ENCODE assay signal across 1 cellular context in the genomic region with DNA sequence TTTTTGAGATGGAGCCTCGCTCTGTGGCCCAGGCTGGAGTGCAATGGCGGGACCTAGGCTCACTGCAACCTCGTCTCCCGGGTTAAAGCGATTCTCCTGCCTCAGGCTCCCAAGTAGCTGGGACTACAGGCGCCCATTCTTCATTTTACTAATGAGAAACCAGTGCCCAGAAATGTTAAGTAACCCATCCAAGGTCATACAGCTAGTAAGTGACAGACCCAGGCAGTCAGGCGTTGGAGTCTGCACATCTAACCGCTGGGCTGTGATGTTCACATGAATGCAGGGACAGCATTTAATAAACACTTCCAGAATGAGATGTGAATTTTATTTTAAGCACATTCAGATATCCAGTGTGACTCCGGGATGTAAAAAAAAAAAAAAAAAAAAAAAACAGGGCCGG.
TF ChIP-seq lines count a peak whose summit lies in the region.

No MANE protein-coding gene starts in this region.

TF ChIP-seq in HEK293, 187 proteins besides CTCF, POLR2A, EP300 and RAD21 (continued from another document):
- TF ChIP-seq ZNF660 (tag by site-specific recombination; IDR thresholded peaks at IDR 0.05) (no peak), ZNF654 (tag by site-specific recombination; IDR thresholded peaks at IDR 0.05; ENCODE audit: low read depth) (no peak), ZNF560 (tag by site-specific recombination; IDR thresholded peaks at IDR 0.05; ENCODE audit: borderline replicate concordance) (no peak), ZNF350 (tag by site-specific recombination; IDR thresholded peaks at IDR 0.05) (no peak), ZNF626 (tag by site-specific recombination; IDR thresholded peaks at IDR 0.05) (no peak), ZNF785 (tag by site-specific recombination; IDR thresholded peaks at IDR 0.05) (no peak)
- TF ChIP-seq, protein P1, sequence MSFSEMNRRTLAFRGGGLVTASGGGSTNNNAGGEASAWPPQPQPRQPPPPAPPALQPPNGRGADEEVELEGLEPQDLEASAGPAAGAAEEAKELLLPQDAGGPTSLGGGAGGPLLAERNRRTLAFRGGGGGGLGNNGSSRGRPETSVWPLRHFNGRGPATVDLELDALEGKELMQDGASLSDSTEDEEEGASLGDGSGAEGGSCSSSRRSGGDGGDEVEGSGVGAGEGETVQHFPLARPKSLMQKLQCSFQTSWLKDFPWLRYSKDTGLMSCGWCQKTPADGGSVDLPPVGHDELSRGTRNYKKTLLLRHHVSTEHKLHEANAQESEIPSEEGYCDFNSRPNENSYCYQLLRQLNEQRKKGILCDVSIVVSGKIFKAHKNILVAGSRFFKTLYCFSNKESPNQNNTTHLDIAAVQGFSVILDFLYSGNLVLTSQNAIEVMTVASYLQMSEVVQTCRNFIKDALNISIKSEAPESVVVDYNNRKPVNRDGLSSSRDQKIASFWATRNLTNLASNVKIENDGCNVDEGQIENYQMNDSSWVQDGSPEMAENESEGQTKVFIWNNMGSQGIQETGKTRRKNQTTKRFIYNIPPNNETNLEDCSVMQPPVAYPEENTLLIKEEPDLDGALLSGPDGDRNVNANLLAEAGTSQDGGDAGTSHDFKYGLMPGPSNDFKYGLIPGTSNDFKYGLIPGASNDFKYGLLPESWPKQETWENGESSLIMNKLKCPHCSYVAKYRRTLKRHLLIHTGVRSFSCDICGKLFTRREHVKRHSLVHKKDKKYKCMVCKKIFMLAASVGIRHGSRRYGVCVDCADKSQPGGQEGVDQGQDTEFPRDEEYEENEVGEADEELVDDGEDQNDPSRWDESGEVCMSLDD (tag by site-specific recombination; IDR thresholded peaks at IDR 0.05), result no peak
- TF ChIP-seq, protein P2, sequence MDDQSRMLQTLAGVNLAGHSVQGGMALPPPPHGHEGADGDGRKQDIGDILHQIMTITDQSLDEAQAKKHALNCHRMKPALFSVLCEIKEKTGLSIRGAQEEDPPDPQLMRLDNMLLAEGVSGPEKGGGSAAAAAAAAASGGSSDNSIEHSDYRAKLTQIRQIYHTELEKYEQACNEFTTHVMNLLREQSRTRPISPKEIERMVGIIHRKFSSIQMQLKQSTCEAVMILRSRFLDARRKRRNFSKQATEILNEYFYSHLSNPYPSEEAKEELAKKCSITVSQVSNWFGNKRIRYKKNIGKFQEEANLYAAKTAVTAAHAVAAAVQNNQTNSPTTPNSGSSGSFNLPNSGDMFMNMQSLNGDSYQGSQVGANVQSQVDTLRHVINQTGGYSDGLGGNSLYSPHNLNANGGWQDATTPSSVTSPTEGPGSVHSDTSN (CRISPR knock-in tag; IDR thresholded peaks at IDR 0.05), result no peak
- TF ChIP-seq, protein P3, sequence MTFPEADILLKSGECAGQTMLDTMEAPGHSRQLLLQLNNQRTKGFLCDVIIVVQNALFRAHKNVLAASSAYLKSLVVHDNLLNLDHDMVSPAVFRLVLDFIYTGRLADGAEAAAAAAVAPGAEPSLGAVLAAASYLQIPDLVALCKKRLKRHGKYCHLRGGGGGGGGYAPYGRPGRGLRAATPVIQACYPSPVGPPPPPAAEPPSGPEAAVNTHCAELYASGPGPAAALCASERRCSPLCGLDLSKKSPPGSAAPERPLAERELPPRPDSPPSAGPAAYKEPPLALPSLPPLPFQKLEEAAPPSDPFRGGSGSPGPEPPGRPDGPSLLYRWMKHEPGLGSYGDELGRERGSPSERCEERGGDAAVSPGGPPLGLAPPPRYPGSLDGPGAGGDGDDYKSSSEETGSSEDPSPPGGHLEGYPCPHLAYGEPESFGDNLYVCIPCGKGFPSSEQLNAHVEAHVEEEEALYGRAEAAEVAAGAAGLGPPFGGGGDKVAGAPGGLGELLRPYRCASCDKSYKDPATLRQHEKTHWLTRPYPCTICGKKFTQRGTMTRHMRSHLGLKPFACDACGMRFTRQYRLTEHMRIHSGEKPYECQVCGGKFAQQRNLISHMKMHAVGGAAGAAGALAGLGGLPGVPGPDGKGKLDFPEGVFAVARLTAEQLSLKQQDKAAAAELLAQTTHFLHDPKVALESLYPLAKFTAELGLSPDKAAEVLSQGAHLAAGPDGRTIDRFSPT (tag by site-specific recombination; IDR thresholded peaks at IDR 0.05), result no peak
